In genomic region chr2:129821445-129821844, GRCh38 we compare ENCODE assay signal across 32 cellular contexts.
"Had no signal": no experiment of that assay in that cellular context is flagged by ENCODE, and none has a peak within 500 bp of the region (broad histone marks: within the 10 kb centered on the region; RNA-seq: fewer than 3 reads in every experiment).

No MANE protein-coding gene starts in this region.

- H3K36me3 Mint-ChIP-seq: activated naive CD8-positive, alpha-beta T cell treated with anti-CD3 and anti-CD28 coated beads for 36 hours had no signal

- H3K4me3 ChIP-seq: cardiac muscle cell, PC-9 had no signal

- H3K27ac Mint-ChIP-seq: activated CD4-positive, alpha-beta T cell treated with anti-CD3 and anti-CD28 coated beads for 36 hours; activated CD4-positive, alpha-beta T cell treated with anti-CD3 and anti-CD28 coated beads, Interleukin-2, amount 10 ng/mL, durations not matched to agents 7 days and 5 days; activated CD8-positive, alpha-beta T cell treated with anti-CD3 and anti-CD28 coated beads, Interleukin-2, amount 10 ng/mL, durations not matched to agents 7 days and 5 days; activated naive CD8-positive, alpha-beta T cell treated with anti-CD3 and anti-CD28 coated beads for 36 hours; activated T-helper 17 cell treated with anti-CD3 and anti-CD28 coated beads, Interleukin-2, amount 50 U/mL, for 72 hours had no signal

- ATAC-seq: activated CD4-positive, alpha-beta T cell treated with anti-CD3 and anti-CD28 coated beads for 36 hours; activated CD8-positive, alpha-beta T cell treated with anti-CD3 and anti-CD28 coated beads, Interleukin-2, amount 10 ng/mL, durations not matched to agents 7 days and 5 days; activated T-cell treated with anti-CD3 and anti-CD28 coated beads, Interleukin-2, amount 50 U/mL, for 4 hours; activated T-helper 17 cell treated with anti-CD3 and anti-CD28 coated beads, Interleukin-2, amount 50 U/mL, for 72 hours; SK-N-SH treated with all-trans-retinoic acid at 6 μM for 48 hours had no signal

- H3K9me3 Mint-ChIP-seq: activated CD4-positive, alpha-beta T cell treated with anti-CD3 and anti-CD28 coated beads, Interleukin-2, amount 10 ng/mL, durations not matched to agents 7 days and 5 days; activated naive CD8-positive, alpha-beta T cell treated with anti-CD3 and anti-CD28 coated beads for 36 hours; activated T-cell treated with anti-CD3 and anti-CD28 coated beads, Interleukin-2, amount 50 U/mL, for 4 hours; activated T-helper 17 cell treated with anti-CD3 and anti-CD28 coated beads, Interleukin-2, amount 50 U/mL, for 72 hours; central memory CD8-positive, alpha-beta T cell had no signal

- H3K4me2 ChIP-seq: KMS-11, PC-9 had no signal

- H3K27ac ChIP-seq: cardiac muscle cell, KMS-11, PC-9, RWPE1, WERI-Rb-1 had no signal

- H3K36me3 ChIP-seq: cardiac muscle cell, WERI-Rb-1 had no signal

- H3K9ac ChIP-seq: KMS-11 had no signal

- H3K4me3 Mint-ChIP-seq: activated CD4-positive, alpha-beta T cell treated with anti-CD3 and anti-CD28 coated beads for 36 hours; activated CD4-positive, alpha-beta T cell treated with anti-CD3 and anti-CD28 coated beads, Interleukin-2, amount 10 ng/mL, durations not matched to agents 7 days and 5 days; activated CD8-positive, alpha-beta T cell treated with anti-CD3 and anti-CD28 coated beads, Interleukin-2, amount 10 ng/mL, durations not matched to agents 7 days and 5 days; activated naive CD8-positive, alpha-beta T cell treated with anti-CD3 and anti-CD28 coated beads for 36 hours; activated T-cell treated with anti-CD3 and anti-CD28 coated beads, Interleukin-2, amount 50 U/mL, for 4 hours; activated T-helper 17 cell treated with anti-CD3 and anti-CD28 coated beads, Interleukin-2, amount 50 U/mL, for 72 hours; central memory CD8-positive, alpha-beta T cell had no signal

- H3K4me1 Mint-ChIP-seq: activated CD4-positive, alpha-beta T cell treated with anti-CD3 and anti-CD28 coated beads for 36 hours; activated CD4-positive, alpha-beta T cell treated with anti-CD3 and anti-CD28 coated beads, Interleukin-2, amount 10 ng/mL, durations not matched to agents 7 days and 5 days; activated naive CD8-positive, alpha-beta T cell treated with anti-CD3 and anti-CD28 coated beads for 36 hours; activated T-helper 17 cell treated with anti-CD3 and anti-CD28 coated beads, Interleukin-2, amount 50 U/mL, for 72 hours; central memory CD8-positive, alpha-beta T cell had no signal

- H3K27me3 ChIP-seq: cardiac muscle cell had no signal

- H2AFZ ChIP-seq: PC-9 had no signal

- DNase-seq: activated CD4-positive, alpha-beta T cell treated with anti-CD3 and anti-CD28 coated beads for 36 hours; activated CD4-positive, alpha-beta T cell treated with anti-CD3 and anti-CD28 coated beads, Interleukin-2, amount 10 ng/mL, durations not matched to agents 7 days and 5 days; activated CD4-positive, alpha-beta T cell treated with anti-CD3 and anti-CD28 coated beads, Interleukin-2, amount 50 U/mL, for 48 hours; activated CD8-positive, alpha-beta T cell treated with anti-CD3 and anti-CD28 coated beads, Interleukin-2, amount 10 ng/mL, durations not matched to agents 7 days and 5 days; activated effector memory CD4-positive, alpha-beta T cell treated with anti-CD3 and anti-CD28 coated beads, Interleukin-2, amount 50 U/mL, for 16 hours; activated naive CD4-positive, alpha-beta T cell; activated naive CD4-positive, alpha-beta T cell treated with anti-CD3 and anti-CD28 coated beads, Interleukin-2, amount 50 U/mL, for 16 hours; activated naive CD8-positive, alpha-beta T cell treated with anti-CD3 and anti-CD28 coated beads for 36 hours; activated T-cell treated with anti-CD3 and anti-CD28 coated beads for 4 hours; activated T-cell treated with anti-CD3 and anti-CD28 coated beads, Interleukin-2, amount 50 U/mL, for 4 hours; amniotic stem cell; aorta; MM.1S; MV-4-11; NCI-H1092; NCI-H1436 treated with DMSO at 0.1 percent for 48 hours; NCI-H1694 treated with DMSO at 0.1 percent for 48 hours; NCI-H2029; NCI-H345; NCI-H524 treated with DMSO at 0.1 percent for 48 hours; PC-9; SIG-M5; T-helper 1 cell; T-helper 2 cell; T-helper 9 cell; WERI-Rb-1 had no signal

- H3K27me3 Mint-ChIP-seq: activated CD4-positive, alpha-beta T cell treated with anti-CD3 and anti-CD28 coated beads for 36 hours; activated CD4-positive, alpha-beta T cell treated with anti-CD3 and anti-CD28 coated beads, Interleukin-2, amount 10 ng/mL, durations not matched to agents 7 days and 5 days; activated naive CD8-positive, alpha-beta T cell treated with anti-CD3 and anti-CD28 coated beads for 36 hours had no signal
